In the genomic region with DNA sequence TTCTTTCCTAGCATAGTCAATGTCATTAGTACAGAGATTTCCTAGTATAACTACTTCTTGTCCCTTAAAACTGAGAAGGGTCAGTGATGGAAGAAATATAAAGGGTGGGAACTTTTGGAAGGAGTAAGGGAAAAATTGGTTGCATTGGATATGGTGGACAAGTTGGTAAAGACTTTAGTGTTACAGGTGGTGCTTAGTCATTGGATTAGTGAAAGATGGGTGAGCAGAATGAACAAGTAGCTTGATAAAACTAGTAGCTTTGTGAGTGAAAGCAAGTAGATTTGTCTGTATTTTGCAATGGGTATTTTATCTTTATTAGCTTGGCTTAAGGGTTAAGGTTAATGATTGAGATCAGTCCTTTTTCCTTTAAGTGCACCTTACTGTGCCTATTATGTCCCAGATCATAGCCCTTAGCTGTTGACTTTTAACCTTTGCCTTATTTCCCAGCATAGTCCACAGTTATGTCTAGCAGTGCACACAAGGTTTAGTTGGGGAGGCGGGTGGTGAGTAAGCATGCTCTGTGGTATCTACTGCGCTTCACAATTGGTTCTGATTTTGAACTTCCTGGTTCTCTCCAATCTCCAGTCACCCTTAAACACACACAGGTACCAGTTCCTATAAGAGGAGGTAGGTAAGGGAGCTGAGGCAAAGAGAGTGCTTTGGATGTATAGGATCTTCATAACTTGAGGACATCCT, we compare ENCODE assay signal across 1 cellular context.
TF ChIP-seq lines count a peak whose summit lies in the region.

No MANE protein-coding gene starts in this region.

TF ChIP-seq in GM12878, 131 proteins besides CTCF, POLR2A, EP300 and RAD21 (continued from another document):
- TF ChIP-seq, protein P1, sequence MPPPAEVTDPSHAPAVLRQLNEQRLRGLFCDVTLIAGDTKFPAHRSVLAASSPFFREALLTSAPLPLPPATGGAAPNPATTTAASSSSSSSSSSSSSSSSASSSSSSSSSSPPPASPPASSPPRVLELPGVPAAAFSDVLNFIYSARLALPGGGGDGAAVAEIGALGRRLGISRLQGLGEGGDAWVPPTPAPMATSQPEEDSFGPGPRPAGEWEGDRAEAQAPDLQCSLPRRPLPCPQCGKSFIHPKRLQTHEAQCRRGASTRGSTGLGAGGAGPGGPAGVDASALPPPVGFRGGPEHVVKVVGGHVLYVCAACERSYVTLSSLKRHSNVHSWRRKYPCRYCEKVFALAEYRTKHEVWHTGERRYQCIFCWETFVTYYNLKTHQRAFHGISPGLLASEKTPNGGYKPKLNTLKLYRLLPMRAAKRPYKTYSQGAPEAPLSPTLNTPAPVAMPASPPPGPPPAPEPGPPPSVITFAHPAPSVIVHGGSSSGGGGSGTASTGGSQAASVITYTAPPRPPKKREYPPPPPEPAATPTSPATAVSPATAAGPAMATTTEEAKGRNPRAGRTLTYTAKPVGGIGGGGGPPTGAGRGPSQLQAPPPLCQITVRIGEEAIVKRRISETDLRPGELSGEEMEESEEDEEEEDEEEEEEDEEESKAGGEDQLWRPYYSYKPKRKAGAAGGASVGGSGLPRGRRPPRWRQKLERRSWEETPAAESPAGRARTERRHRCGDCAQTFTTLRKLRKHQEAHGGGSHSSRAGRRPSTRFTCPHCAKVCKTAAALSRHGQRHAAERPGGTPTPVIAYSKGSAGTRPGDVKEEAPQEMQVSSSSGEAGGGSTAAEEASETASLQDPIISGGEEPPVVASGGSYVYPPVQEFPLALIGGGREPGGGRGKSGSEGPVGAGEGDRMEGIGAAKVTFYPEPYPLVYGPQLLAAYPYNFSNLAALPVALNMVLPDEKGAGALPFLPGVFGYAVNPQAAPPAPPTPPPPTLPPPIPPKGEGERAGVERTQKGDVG (CRISPR knock-in tag; IDR thresholded peaks at IDR 0.05), result no peak
- TF ChIP-seq CREM (IDR thresholded peaks at IDR 0.05; ENCODE audit: low read depth), result no peak
- no peak for TF ChIP-seq IKZF1 (conservative IDR thresholded peaks at IDR 0.05)
- no peak for TF ChIP-seq STAT3 (IDR thresholded peaks at IDR 0.05; ENCODE audit: low read depth, low read length)
- TF ChIP-seq, protein P2, sequence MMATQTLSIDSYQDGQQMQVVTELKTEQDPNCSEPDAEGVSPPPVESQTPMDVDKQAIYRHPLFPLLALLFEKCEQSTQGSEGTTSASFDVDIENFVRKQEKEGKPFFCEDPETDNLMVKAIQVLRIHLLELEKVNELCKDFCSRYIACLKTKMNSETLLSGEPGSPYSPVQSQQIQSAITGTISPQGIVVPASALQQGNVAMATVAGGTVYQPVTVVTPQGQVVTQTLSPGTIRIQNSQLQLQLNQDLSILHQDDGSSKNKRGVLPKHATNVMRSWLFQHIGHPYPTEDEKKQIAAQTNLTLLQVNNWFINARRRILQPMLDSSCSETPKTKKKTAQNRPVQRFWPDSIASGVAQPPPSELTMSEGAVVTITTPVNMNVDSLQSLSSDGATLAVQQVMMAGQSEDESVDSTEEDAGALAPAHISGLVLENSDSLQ (IDR thresholded peaks at IDR 0.05), result no peak
- no peak for TF ChIP-seq IRF4 (IDR thresholded peaks at IDR 0.05; ENCODE audit: low read depth, low read length)
- TF ChIP-seq, protein P3, sequence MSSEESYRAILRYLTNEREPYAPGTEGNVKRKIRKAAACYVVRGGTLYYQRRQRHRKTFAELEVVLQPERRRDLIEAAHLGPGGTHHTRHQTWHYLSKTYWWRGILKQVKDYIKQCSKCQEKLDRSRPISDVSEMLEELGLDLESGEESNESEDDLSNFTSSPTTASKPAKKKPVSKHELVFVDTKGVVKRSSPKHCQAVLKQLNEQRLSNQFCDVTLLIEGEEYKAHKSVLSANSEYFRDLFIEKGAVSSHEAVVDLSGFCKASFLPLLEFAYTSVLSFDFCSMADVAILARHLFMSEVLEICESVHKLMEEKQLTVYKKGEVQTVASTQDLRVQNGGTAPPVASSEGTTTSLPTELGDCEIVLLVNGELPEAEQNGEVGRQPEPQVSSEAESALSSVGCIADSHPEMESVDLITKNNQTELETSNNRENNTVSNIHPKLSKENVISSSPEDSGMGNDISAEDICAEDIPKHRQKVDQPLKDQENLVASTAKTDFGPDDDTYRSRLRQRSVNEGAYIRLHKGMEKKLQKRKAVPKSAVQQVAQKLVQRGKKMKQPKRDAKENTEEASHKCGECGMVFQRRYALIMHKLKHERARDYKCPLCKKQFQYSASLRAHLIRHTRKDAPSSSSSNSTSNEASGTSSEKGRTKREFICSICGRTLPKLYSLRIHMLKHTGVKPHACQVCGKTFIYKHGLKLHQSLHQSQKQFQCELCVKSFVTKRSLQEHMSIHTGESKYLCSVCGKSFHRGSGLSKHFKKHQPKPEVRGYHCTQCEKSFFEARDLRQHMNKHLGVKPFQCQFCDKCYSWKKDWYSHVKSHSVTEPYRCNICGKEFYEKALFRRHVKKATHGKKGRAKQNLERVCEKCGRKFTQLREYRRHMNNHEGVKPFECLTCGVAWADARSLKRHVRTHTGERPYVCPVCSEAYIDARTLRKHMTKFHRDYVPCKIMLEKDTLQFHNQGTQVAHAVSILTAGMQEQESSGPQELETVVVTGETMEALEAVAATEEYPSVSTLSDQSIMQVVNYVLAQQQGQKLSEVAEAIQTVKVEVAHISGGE (CRISPR knock-in tag; IDR thresholded peaks at IDR 0.05), result no peak
- TF ChIP-seq, protein P4, sequence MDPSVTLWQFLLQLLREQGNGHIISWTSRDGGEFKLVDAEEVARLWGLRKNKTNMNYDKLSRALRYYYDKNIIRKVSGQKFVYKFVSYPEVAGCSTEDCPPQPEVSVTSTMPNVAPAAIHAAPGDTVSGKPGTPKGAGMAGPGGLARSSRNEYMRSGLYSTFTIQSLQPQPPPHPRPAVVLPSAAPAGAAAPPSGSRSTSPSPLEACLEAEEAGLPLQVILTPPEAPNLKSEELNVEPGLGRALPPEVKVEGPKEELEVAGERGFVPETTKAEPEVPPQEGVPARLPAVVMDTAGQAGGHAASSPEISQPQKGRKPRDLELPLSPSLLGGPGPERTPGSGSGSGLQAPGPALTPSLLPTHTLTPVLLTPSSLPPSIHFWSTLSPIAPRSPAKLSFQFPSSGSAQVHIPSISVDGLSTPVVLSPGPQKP (IDR thresholded peaks at IDR 0.05; ENCODE audit: low read depth, low read length), result no peak
- no peak for TF ChIP-seq IKZF2 (IDR thresholded peaks at IDR 0.05)
- TF ChIP-seq MEF2B (IDR thresholded peaks at IDR 0.05; ENCODE audit: partially characterized antibody, poor library complexity, severe bottlenecking), result no peak
- no peak for TF ChIP-seq YBX1 (IDR thresholded peaks at IDR 0.05)
- TF ChIP-seq FOXK2 (IDR thresholded peaks at IDR 0.05), result no peak
- TF ChIP-seq, protein P5, sequence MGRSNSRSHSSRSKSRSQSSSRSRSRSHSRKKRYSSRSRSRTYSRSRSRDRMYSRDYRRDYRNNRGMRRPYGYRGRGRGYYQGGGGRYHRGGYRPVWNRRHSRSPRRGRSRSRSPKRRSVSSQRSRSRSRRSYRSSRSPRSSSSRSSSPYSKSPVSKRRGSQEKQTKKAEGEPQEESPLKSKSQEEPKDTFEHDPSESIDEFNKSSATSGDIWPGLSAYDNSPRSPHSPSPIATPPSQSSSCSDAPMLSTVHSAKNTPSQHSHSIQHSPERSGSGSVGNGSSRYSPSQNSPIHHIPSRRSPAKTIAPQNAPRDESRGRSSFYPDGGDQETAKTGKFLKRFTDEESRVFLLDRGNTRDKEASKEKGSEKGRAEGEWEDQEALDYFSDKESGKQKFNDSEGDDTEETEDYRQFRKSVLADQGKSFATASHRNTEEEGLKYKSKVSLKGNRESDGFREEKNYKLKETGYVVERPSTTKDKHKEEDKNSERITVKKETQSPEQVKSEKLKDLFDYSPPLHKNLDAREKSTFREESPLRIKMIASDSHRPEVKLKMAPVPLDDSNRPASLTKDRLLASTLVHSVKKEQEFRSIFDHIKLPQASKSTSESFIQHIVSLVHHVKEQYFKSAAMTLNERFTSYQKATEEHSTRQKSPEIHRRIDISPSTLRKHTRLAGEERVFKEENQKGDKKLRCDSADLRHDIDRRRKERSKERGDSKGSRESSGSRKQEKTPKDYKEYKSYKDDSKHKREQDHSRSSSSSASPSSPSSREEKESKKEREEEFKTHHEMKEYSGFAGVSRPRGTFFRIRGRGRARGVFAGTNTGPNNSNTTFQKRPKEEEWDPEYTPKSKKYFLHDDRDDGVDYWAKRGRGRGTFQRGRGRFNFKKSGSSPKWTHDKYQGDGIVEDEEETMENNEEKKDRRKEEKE (IDR thresholded peaks at IDR 0.05), result no peak
- no peak for TF ChIP-seq CEBPB (IDR thresholded peaks at IDR 0.05; ENCODE audit: borderline replicate concordance in 1 of 2, low read depth in 2 of 2, low read length in 2 of 2)
